Comparison of ENCODE assay signal across 27 cellular contexts in the genomic region with DNA sequence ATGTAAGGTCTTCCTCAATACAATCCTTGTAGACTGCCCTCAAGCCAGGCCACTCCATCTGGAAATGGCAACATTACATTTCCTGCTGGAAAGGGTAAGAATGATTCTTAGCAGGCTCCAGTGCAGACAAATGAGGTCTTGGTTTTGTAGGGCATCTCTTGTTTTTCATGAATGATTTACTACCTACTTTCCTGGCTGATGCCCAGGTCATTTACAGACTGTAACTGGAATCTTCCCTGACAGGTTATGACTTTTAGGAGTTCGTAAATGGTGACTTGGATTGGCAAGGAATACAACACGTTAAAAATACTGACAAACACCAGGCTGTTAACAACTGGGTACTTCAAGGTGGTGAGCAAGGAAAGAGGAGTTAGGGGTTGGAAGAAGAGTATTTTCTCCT.
"Had no signal": no experiment of that assay in that cellular context is flagged by ENCODE, and none has a peak within 500 bp of the region (broad histone marks: within the 10 kb centered on the region; RNA-seq: fewer than 3 reads in every experiment).

No MANE protein-coding gene starts in this region.

- DNase-seq: activated CD4-positive, alpha-beta memory T cell treated with anti-CD3 and anti-CD28 coated beads for 36 hours; activated CD4-positive, alpha-beta T cell treated with anti-CD3 and anti-CD28 coated beads, Interleukin-2, amount 10 ng/mL, durations not matched to agents 24 days and 14 days; activated CD4-positive, CD25-positive, alpha-beta regulatory T cell treated with anti-CD3 and anti-CD28 coated beads, Interleukin-2, amount 50 U/mL, for 72 hours; activated CD8-positive, alpha-beta memory T cell treated with anti-CD3 and anti-CD28 coated beads, Interleukin-2, amount 50 U/mL, for 4 hours; activated gamma-delta T cell; activated naive CD4-positive, alpha-beta T cell treated with anti-CD3 and anti-CD28 coated beads, Interleukin-2, amount 10 ng/mL, durations not matched to agents 7 days and 5 days; activated T-cell treated with anti-CD3 and anti-CD28 coated beads, Interleukin-2, amount 50 U/mL, for 24 hours; amniotic stem cell; caudate nucleus; cortex of kidney; effector memory CD8-positive, alpha-beta T cell; heart left ventricle; hypothalamus; immature natural killer cell; left ventricle myocardium inferior; mesendoderm; natural killer cell; stimulated activated CD4-positive, alpha-beta T cell treated with anti-CD3 and anti-CD28 coated beads, Interleukin-12 subunit alpha, Interleukin-12 subunit beta, amount 100 ng/mL, for 4 hours; stimulated activated CD4-positive, alpha-beta T cell treated with anti-CD3 and anti-CD28 coated beads, Interleukin-4, amount 100 ng/mL, for 1 hour; stimulated activated naive CD8-positive, alpha-beta T cell treated with anti-CD3 and anti-CD28 coated beads, Interleukin-15, Interleukin-2, amounts not matched to agents 100 U/mL and 50 U/mL, for 24 hours; T-helper 1 cell; trophoblast cell; uterus; WERI-Rb-1 had no signal

- H3K4me3 ChIP-seq: heart left ventricle, left ventricle myocardium inferior, lung, skin epidermis, thoracic aorta, uterus had no signal

- H3K4me1 ChIP-seq: heart left ventricle, left ventricle myocardium inferior, uterus had no signal

- H3K27me3 ChIP-seq: heart left ventricle, uterus had no signal

- H3K36me3 ChIP-seq: heart left ventricle, left ventricle myocardium inferior, thoracic aorta, uterus, WERI-Rb-1 had no signal

- H3K27ac ChIP-seq: heart left ventricle, left ventricle myocardium inferior, skin epidermis, thoracic aorta, uterus, WERI-Rb-1 had no signal

- H3K9me3 ChIP-seq: heart left ventricle, left ventricle myocardium inferior, thoracic aorta, uterus had no signal
